In genomic region chr15:87959658-87960057, GRCh38 we compare ENCODE assay signal across 26 cellular contexts.
"Had no signal": no experiment of that assay in that cellular context is flagged by ENCODE, and none has a peak within 500 bp of the region (broad histone marks: within the 10 kb centered on the region; RNA-seq: fewer than 3 reads in every experiment).

No MANE protein-coding gene starts in this region.

- H3K4me3 ChIP-seq: left lung, lower lobe of right lung, neural progenitor cell, right atrium auricular region, skin epidermis, suprapubic skin, thoracic aorta, tibial nerve, uterus had no signal

- H3K27ac ChIP-seq: left lung, lower lobe of right lung, neural progenitor cell, neutrophil, parathyroid adenoma, right atrium auricular region, skin epidermis, suprapubic skin, thoracic aorta, tibial nerve, uterus had no signal

- H3K4me1 ChIP-seq: left lung, neural progenitor cell, parathyroid adenoma, right atrium auricular region, uterus had no signal

- ATAC-seq: left colon; left lung; lower lobe of right lung; natural killer cell; sciatic nerve; stimulated activated naive B cell treated with anti-CD40 and anti-IgM and Interleukin-4, amounts not matched to agents 10 μg/mL and 1 μg/mL and 100 μg/mL, for 72 hours had no signal

- H3K9me3 ChIP-seq: left lung, lower lobe of right lung, neutrophil, right atrium auricular region, suprapubic skin, thoracic aorta, tibial nerve, uterus had no signal

- H3K27me3 ChIP-seq: neural progenitor cell, right atrium auricular region, suprapubic skin, tibial nerve, uterus had no signal

- H3K36me3 ChIP-seq: left lung, lower lobe of right lung, neural progenitor cell, neutrophil, right atrium auricular region, suprapubic skin, thoracic aorta, tibial nerve, uterus had no signal

- DNase-seq: hypothalamus; immature natural killer cell; kidney; left colon; left lung; lower lobe of right lung; mammary epithelial cell; naive B cell; natural killer cell; nephron progenitor cell; occipital lobe; stimulated activated CD4-positive, alpha-beta T cell treated with anti-CD3 and anti-CD28 coated beads, Interleukin-12 subunit alpha, Interleukin-12 subunit beta, amount 100 ng/mL, for 4 hours; stimulated activated CD4-positive, alpha-beta T cell treated with anti-CD3 and anti-CD28 coated beads, Interleukin-15, amount 100 ng/mL, for 24 hours; stimulated activated CD4-positive, alpha-beta T cell treated with anti-CD3 and anti-CD28 coated beads, Interleukin-2, amount 100 ng/mL, for 24 hours; stimulated activated CD4-positive, alpha-beta T cell treated with anti-CD3 and anti-CD28 coated beads, Interleukin-4, amount 100 ng/mL, for 1 hour; stimulated activated naive B cell treated with anti-CD40 and anti-IgM and Interleukin-4, amounts not matched to agents 10 μg/mL and 1 μg/mL and 100 μg/mL, for 72 hours; uterus had no signal
